In the genomic region with DNA sequence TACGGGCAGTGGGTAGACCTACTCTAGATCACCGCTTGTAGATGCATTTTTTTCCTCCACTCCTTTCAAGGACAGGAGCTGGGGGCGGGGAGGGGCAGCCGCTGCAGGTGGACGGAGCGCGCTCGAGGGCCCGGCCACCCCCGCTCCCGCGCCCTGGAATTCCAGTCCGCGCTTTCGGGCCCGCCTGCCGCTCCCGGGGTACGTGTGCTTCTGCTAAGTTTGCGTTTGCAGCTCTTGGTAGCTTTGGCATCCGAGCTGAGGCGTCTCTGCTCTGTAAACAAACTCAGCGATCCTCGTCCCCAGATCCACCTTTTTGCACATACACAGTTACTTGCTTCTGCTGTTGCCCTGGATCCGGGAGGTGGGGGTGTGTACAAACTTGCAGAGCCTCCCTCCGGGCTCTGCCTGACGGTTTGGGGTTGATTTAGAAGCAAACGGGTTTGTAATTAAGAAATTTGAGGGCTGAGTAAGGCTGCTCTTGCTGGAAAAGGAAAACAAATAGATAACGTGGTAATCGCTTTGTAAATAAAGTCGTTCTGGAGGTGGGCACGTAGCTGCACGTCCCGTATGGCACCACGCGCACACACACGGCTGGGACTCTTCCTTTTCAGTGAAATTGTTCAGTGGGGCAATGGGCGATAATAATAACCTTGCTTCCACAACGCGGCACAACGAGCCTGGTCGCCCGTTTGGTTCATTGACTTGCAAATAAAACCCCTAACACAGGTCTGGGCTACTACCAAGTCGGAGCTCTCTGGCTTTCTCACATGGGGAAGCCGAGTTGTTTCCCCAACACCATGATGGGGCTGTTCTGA, we compare ENCODE assay signal across 7 cellular contexts. TPM values are rescaled to one million over a fixed set of nuclear protein-coding genes. Genes with fewer than 3 reads are reported as not detected.
A peak's percentile ranks its signal among the peaks of the same experiment; 100 is the strongest.
DNase-seq lines count a peak whose midpoint lies in the region; ATAC-seq and TF ChIP-seq lines count a peak whose summit lies in the region.

No MANE protein-coding gene starts in this region.

- H3K4me3 ChIP-seq in astrocyte of the spinal cord (ENCODE audit: low read depth, low read length): peak overlapping the region; percentile 89

- no peak for TF ChIP-seq CTCF in astrocyte of the spinal cord (IDR thresholded peaks at IDR 0.05; ENCODE audit: low read depth, low read length)

- ATAC-seq in GM18508 (IDR thresholded peaks at IDR 0.05; ENCODE audit: insufficient read depth, unreplicated experiment) (peak; percentile 31), HG02981 (IDR thresholded peaks at IDR 0.05; ENCODE audit: unreplicated experiment) (peak; percentile 54), sciatic nerve (peak; percentile 84)

- peak; percentile 72 for DNase-seq in NCI-H2029 treated with DMSO at 0.1 percent for 48 hours (lab: John Stamatoyannopoulos, UW)
- DNase-seq in T1000 (lab: John Stamatoyannopoulos, UW): peak; percentile 83
- peak; percentile 98 for DNase-seq in astrocyte of the spinal cord (ENCODE audit: low read depth, low spot score)
- peak; percentile 92 for DNase-seq in iPS DF 19.7 (ENCODE audit: low read depth, low spot score)
- peak; percentile 91 for DNase-seq in sciatic nerve (ENCODE audit: low spot score)

- in situ Hi-C loops in astrocyte of the spinal cord (cut with HindIII; ENCODE audit: low sequenced_read_pairs): no loop called here

- intact Hi-C loops in sciatic nerve (cut with DNase I): no loop called here

RNA-seq across cellular contexts. Expression of a gene that starts 1.0 kb away (rescaled TPM):
- total RNA-seq in sciatic nerve: 187 TPM

Comparison
In these comparisons a context has a peak if more than half of its experiments do, and no peak if none do; other contexts are left out.
1. Peak in every context shown above with its lines: DNase-seq, ATAC-seq and H3K4me3 ChIP-seq.
2. ATAC-seq: peak in every context shown above with its lines; median percentile 84 in sciatic nerve; 54 in HG02981; 31 in GM18508.